Comparison of ENCODE assay signal across 8 cellular contexts in the genomic region with DNA sequence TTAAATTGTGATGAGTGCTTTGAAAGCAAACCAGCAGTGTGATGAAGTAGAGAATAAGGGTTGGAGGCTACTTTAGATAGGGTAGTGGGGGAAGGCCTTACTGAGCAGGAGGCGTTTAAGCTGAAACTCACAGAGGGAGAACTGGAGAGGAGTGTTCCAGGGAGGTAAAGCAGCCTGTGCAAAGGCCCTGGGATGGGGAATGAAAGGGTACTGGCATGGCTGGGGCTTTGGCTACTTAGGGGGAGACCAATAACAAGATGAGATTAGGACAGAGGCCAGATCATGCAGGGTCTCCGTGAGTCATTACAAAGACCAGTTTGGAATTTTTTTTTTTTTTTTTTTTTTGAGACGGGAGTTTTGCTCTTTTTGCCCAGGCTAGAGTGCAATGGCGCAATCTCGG. TPM values are rescaled to one million over a fixed set of nuclear protein-coding genes. Genes with fewer than 3 reads are reported as not detected.
DNase-seq lines count a peak whose midpoint lies in the region; ATAC-seq and TF ChIP-seq lines count a peak whose summit lies in the region.

No MANE protein-coding gene starts in this region.

- CTCF ChIA-PET in CD8-positive, alpha-beta T cell (lab: Charles Lee), result interaction anchor here (0.9 to 1.5 kb wide), 3 partner anchors 48 to 139 kb away, joined by 4 to 7 read pairs (median 5); no protein-coding TSS in a partner anchor

- no peaks in the 10 kb centered on the region for H3K27me3 Mint-ChIP-seq in CD8-positive, alpha-beta T cell (ENCODE audit: low read depth)
- H3K27me3 Mint-ChIP-seq in neural crest cell (ENCODE audit: low read depth), result no peaks in the 10 kb centered on the region

- POLR2A ChIA-PET in CD8-positive, alpha-beta T cell (lab: Charles Lee), result no interaction called here

- H3K27me3 ChIP-seq in CD8-positive, alpha-beta T cell (ENCODE audit: insufficient read depth, low read length), result no peaks in the 10 kb centered on the region
- H3K27me3 ChIP-seq in MG63 (no peaks in the 10 kb centered on the region), colonic mucosa (no peaks in the 10 kb centered on the region)

- no peaks in the 10 kb centered on the region for H3K36me3 ChIP-seq in CD8-positive, alpha-beta T cell (ENCODE audit: insufficient read depth, low read length)
- peaks cover 31% of the 10 kb centered on the region for H3K36me3 ChIP-seq in MG63
- H3K36me3 ChIP-seq in colonic mucosa, result no peaks in the 10 kb centered on the region

- DNase-seq in CD8-positive, alpha-beta T cell, result no peak
- DNase-seq in MG63, result no peak
- no peak for DNase-seq in colonic mucosa
- no peak for DNase-seq in neural crest cell (ENCODE audit: low read depth, low spot score)
- no peak for DNase-seq in HUDEP-2 (lab: John Stamatoyannopoulos, UW; ENCODE audit: unreplicated experiment in 76 of 76)
- no peak for DNase-seq in NCI-H2029 treated with DMSO at 0.1 percent for 48 hours (lab: John Stamatoyannopoulos, UW)
- DNase-seq in NCI-H146 treated with DMSO at 0.1 percent for 48 hours (lab: John Stamatoyannopoulos, UW; ENCODE audit: unreplicated experiment), result no peak

- TF ChIP-seq CTCF in CD8-positive, alpha-beta T cell (IDR thresholded peaks at IDR 0.05), result no peak
- TF ChIP-seq CTCF in colonic mucosa (IDR thresholded peaks at IDR 0.05) (no peak), neural crest cell (conservative IDR thresholded peaks at IDR 0.05) (no peak)

- H3K27ac ChIP-seq in CD8-positive, alpha-beta T cell (ENCODE audit: low read depth, low read length), result no peak overlapping the region
- no peak overlapping the region for H3K27ac ChIP-seq in colonic mucosa

- H3K4me3 Mint-ChIP-seq in CD8-positive, alpha-beta T cell, result peak overlapping the region; percentile 95
- H3K4me3 Mint-ChIP-seq in neural crest cell, result peak overlapping the region; percentile 99

- H3K9me3 Mint-ChIP-seq in CD8-positive, alpha-beta T cell, result no peaks in the 10 kb centered on the region
- H3K9me3 Mint-ChIP-seq in neural crest cell, result no peaks in the 10 kb centered on the region

- H3K4me1 Mint-ChIP-seq in CD8-positive, alpha-beta T cell (ENCODE audit: low read depth), result peaks cover 59% of the 10 kb centered on the region
- H3K4me1 Mint-ChIP-seq in neural crest cell, result peaks cover 38% of the 10 kb centered on the region

- H3K9me3 ChIP-seq in CD8-positive, alpha-beta T cell (ENCODE audit: low read length), result no peaks in the 10 kb centered on the region
- H3K9me3 ChIP-seq in MG63, result no peaks in the 10 kb centered on the region
- H3K9me3 ChIP-seq in colonic mucosa, result no peaks in the 10 kb centered on the region

- ATAC-seq in CD8-positive, alpha-beta T cell, result no peak
- no peak for ATAC-seq in HG02678 (IDR thresholded peaks at IDR 0.05; ENCODE audit: unreplicated experiment)

- intact Hi-C loops in CD8-positive, alpha-beta T cell (cut with DNase I, micrococcal nuclease), result loop anchor here (1.0 to 2.0 kb wide), 3 partner anchors 13 to 977 kb away; a partner anchor contains a TSS
- intact Hi-C loops in colonic mucosa (cut with DNase I), result loop anchor here (5.0 kb wide), 1 partner anchor 66 kb away; no protein-coding TSS in a partner anchor

- peaks cover 53% of the 10 kb centered on the region for H3K4me1 ChIP-seq in CD8-positive, alpha-beta T cell (ENCODE audit: insufficient read depth, low read length)
- H3K4me1 ChIP-seq in colonic mucosa, result peaks cover 37% of the 10 kb centered on the region

- peak overlapping the region; percentile 97 for H3K4me3 ChIP-seq in CD8-positive, alpha-beta T cell (ENCODE audit: low read depth, low read length)
- H3K4me3 ChIP-seq in MG63, result peak overlapping the region; percentile 93
- H3K4me3 ChIP-seq in colonic mucosa, result no peak overlapping the region

- peak overlapping the region; percentile 92 to 93 for H3K9ac ChIP-seq in colonic mucosa (ENCODE audit: low read depth in 2 of 2, low read length in 2 of 2)

- peaks cover 15% of the 10 kb centered on the region for H3K36me3 Mint-ChIP-seq in CD8-positive, alpha-beta T cell
- H3K36me3 Mint-ChIP-seq in neural crest cell (ENCODE audit: low read depth), result peaks cover 3% of the 10 kb centered on the region

- H3K27ac Mint-ChIP-seq in CD8-positive, alpha-beta T cell, result peak overlapping the region; percentile 53
- no peak overlapping the region for H3K27ac Mint-ChIP-seq in neural crest cell (ENCODE audit: unreplicated experiment)

RNA-seq across cellular contexts. Expression of a gene that starts 1.1 kb away (rescaled TPM):
- 10 to 100 TPM; 24.6 to 25.7 TPM for total RNA-seq in CD8-positive, alpha-beta T cell
- 90.7 and 102 TPM in 2 replicates for total RNA-seq in MG63 (2014; rRNA removed; shearing (Covaris generic); ENCODE audit: low replicate concordance)
- total RNA-seq in colonic mucosa (10 to 100 TPM; 46.0 to 87.5 TPM), neural crest cell (113 and 114 TPM in 2 replicates)

RNA-seq across cellular contexts. Expression of a gene that starts 51.1 kb away (rescaled TPM):
- total RNA-seq in CD8-positive, alpha-beta T cell, result not detected
- not detected in 2 replicates for total RNA-seq in MG63 (2014; rRNA removed; shearing (Covaris generic); ENCODE audit: low replicate concordance)
- total RNA-seq in colonic mucosa, result 1 to 10 TPM; 5.7 to 7.1 TPM
- total RNA-seq in neural crest cell, result 6.9 and 7.6 TPM in 2 replicates
